20 cellular contexts compared by ENCODE assay signal in genomic region chr1:164610528-164611222, GRCh38. TPM values are rescaled to one million over a fixed set of nuclear protein-coding genes. Genes with fewer than 3 reads are reported as not detected.
DNase-seq lines count a peak whose midpoint lies in the region; ATAC-seq, FAIRE-seq and TF ChIP-seq lines count a peak whose summit lies in the region.
"Had no signal": no experiment of that assay in that cellular context is flagged by ENCODE, and none has a peak within 500 bp of the region (broad histone marks: within the 10 kb centered on the region; RNA-seq: fewer than 3 reads in every experiment).

No MANE protein-coding gene starts in this region.

- in situ Hi-C loops in GM13976 (cut with MboI; ENCODE audit: low sequenced_read_pairs, unreplicated experiment): no loop called here

- no peak overlapping the region for H3K4ac ChIP-seq in H1 (replicated peaks; ENCODE audit: insufficient read length, low read depth, low read length)

- H3K56ac ChIP-seq in H1 (replicated peaks; ENCODE audit: insufficient read length, low read depth, low read length): no peak overlapping the region

- no peaks in the 10 kb centered on the region for H3K9me3 ChIP-seq in H1 (ENCODE audit: insufficient read depth in 2 of 2, low read depth in 1 of 2, low read length in 1 of 2)
- no peaks in the 10 kb centered on the region for H3K9me3 ChIP-seq in subcutaneous abdominal adipose tissue (ENCODE audit: control insufficient read depth in 5 of 5, low read length in 5 of 5)

- H3K4me3 Mint-ChIP-seq in mesothelial cell of epicardium: peak overlapping the region; percentile 9
- H3K4me3 Mint-ChIP-seq: activated naive CD4-positive, alpha-beta T cell treated with anti-CD3 and anti-CD28 coated beads, Interleukin-2, amount 50 U/mL, for 24 hours; central memory CD8-positive, alpha-beta T cell had no signal

- TF ChIP-seq RAD21 in H1 (IDR thresholded peaks at IDR 0.05 in 1 of 2, conservative IDR thresholded peaks at IDR 0.05 in 1 of 2; ENCODE audit: low read depth in 2 of 2, low read length in 2 of 2): no peak

- no peak overlapping the region for H2BK120ac ChIP-seq in H1 (replicated peaks; ENCODE audit: low read depth, low read length)

- H2BK5ac ChIP-seq in H1 (ENCODE audit: low read depth, low read length): no peak overlapping the region

- 91% methylated on average over 3 of the region's 3 CpGs; no CpG with 5 or more reads in 1 of the 2 experiments for WGBS in H1 (ENCODE audit: extremely low coverage in 1 of 2, insufficient coverage in 1 of 2, insufficient read length in 1 of 2, insufficient replicate concordance in 2 of 2, low coverage in 1 of 2, low lambda C conversion rate in 2 of 2, missing lambda C conversion rate in 1 of 2), 2 experiments

- H2AK5ac ChIP-seq in H1 (ENCODE audit: low read depth, low read length): peak overlapping the region; percentile 66

- H2BK15ac ChIP-seq in H1 (ENCODE audit: low read length): 0 out of 2 replicates have a peak overlapping the region, but pooled peaks have one; percentile 3

- H3K79me1 ChIP-seq in H1 (ENCODE audit: low read depth, low read length): peaks cover 5% of the 10 kb centered on the region

- H3K23ac ChIP-seq in H1 (ENCODE audit: insufficient read length): no peak overlapping the region

- ATAC-seq in GM18868 (IDR thresholded peaks at IDR 0.05; ENCODE audit: unreplicated experiment): no peak
- no peak for ATAC-seq in GM19463 (IDR thresholded peaks at IDR 0.05; ENCODE audit: unreplicated experiment)

- TF ChIP-seq EP300 in H1 (IDR thresholded peaks at IDR 0.05; ENCODE audit: borderline replicate concordance in 1 of 2, low read depth in 2 of 2, low read length in 2 of 2): no peak

- no peak overlapping the region; the same call in 1 of the 2 replicates for H3K18ac ChIP-seq in H1 (ENCODE audit: extremely low read depth, low read length)

- no peak overlapping the region for H2BK12ac ChIP-seq in H1 (ENCODE audit: low read depth, low read length)

- H3K4me2 ChIP-seq in H1 (ENCODE audit: insufficient read depth in 1 of 2, low read depth in 2 of 2, low read length in 2 of 2): no peak overlapping the region; a peak in 1 of 4 replicates

- peaks cover 96% of the 10 kb centered on the region for H3K4me1 Mint-ChIP-seq in mesothelial cell of epicardium
- H3K4me1 Mint-ChIP-seq: activated naive CD4-positive, alpha-beta T cell treated with anti-CD3 and anti-CD28 coated beads, Interleukin-2, amount 50 U/mL, for 24 hours; central memory CD8-positive, alpha-beta T cell had no signal

- no peak overlapping the region for H2AFZ ChIP-seq in H1 (ENCODE audit: low read length)

- no peaks in the 10 kb centered on the region; the same call in none of the 2 replicates for H3K23me2 ChIP-seq in H1 (ENCODE audit: low read depth, low read length)

- H4K8ac ChIP-seq in H1 (ENCODE audit: extremely low read depth, insufficient read depth, low read length): no peak overlapping the region

- no peak overlapping the region for H4K91ac ChIP-seq in H1 (replicated peaks; ENCODE audit: insufficient read length, low read length)

- H3K9ac ChIP-seq in H1 (replicated peaks in 1 of 4; ENCODE audit: extremely low read depth in 1 of 4, low read depth in 3 of 4, low read length in 3 of 4): no peak overlapping the region
- peak overlapping the region in 2 of 5 donors; percentile 33 to 48 for H3K9ac ChIP-seq in subcutaneous abdominal adipose tissue (ENCODE audit: low read length in 5 of 5)

- H3K36me3 ChIP-seq in H1 (ENCODE audit: control insufficient read depth in 2 of 4, insufficient read depth in 4 of 4, low read length in 3 of 4) (no peaks in the 10 kb centered on the region; a peak in 1 of 8 replicates), subcutaneous abdominal adipose tissue (ENCODE audit: control insufficient read depth in 5 of 5, insufficient read depth in 5 of 5, low read length in 5 of 5) (peaks cover 0 to 3% (median 0%) of the 10 kb centered on the region in 5 donors)

- peak overlapping the region; percentile 97 for H3K27ac Mint-ChIP-seq in mesothelial cell of epicardium
- H3K27ac Mint-ChIP-seq: activated naive CD4-positive, alpha-beta T cell treated with anti-CD3 and anti-CD28 coated beads, Interleukin-2, amount 50 U/mL, for 24 hours had no signal

- no peak for FAIRE-seq in H1 (lab: Jason Lieb, UNC)
- FAIRE-seq: endothelial cell of umbilical vein had no signal

- no peak overlapping the region for H3K14ac ChIP-seq in H1 (ENCODE audit: insufficient read length)

- CTCF ChIA-PET in H1 (lab: Charles Lee; ENCODE audit: partially characterized antibody): interaction anchor here (0.9 to 2.2 kb wide), 3 partner anchors 12 to 100 kb away, joined by 3 to 9 read pairs (median 5); no protein-coding TSS in a partner anchor

- H3K4me1 ChIP-seq in H1 (replicated peaks in 1 of 4; ENCODE audit: control insufficient read depth in 3 of 4, insufficient read depth in 4 of 4, low read length in 3 of 4) (peaks cover 20 to 60% (median 46%) of the 10 kb centered on the region in 4 experiments), subcutaneous abdominal adipose tissue (ENCODE audit: control insufficient read depth in 5 of 5, insufficient read depth in 5 of 5, low read length in 5 of 5) (peaks cover 2 to 54% (median 48%) of the 10 kb centered on the region in 5 donors)

- peaks cover 28 to 30% of the 10 kb centered on the region in 2 experiments for H4K20me1 ChIP-seq in H1 (replicated peaks in 1 of 2; ENCODE audit: control insufficient read depth in 1 of 2, insufficient read depth in 2 of 2, low read length in 2 of 2)

- H2BK20ac ChIP-seq in H1 (ENCODE audit: low read length): no peak overlapping the region

- TF ChIP-seq POLR2A in H1 (IDR thresholded peaks at IDR 0.05; ENCODE audit: control extremely low read depth in 1 of 2, low read depth in 2 of 2, low read length in 2 of 2): no peak

- DNase-seq in NCI-H446 (lab: John Stamatoyannopoulos, UW) (peak; percentile 11 to 61), H1 (ENCODE audit: low read depth in 1 of 2, low spot score in 2 of 2) (no peak), mesothelial cell of epicardium (ENCODE audit: low spot score in 2 of 2, unreplicated experiment in 2 of 2) (no peak), GM13976 (ENCODE audit: low spot score) (no peak)
- no peak for DNase-seq in activated naive CD4-positive, alpha-beta T cell treated with Interleukin-2 at 50 U/mL for 16 hours
- DNase-seq: activated CD8-positive, alpha-beta memory T cell treated with anti-CD3 and anti-CD28 coated beads, Interleukin-2, amount 50 U/mL, for 4 hours; AML-193; KBM-7; kidney glomerular epithelial cell; NCI-H1436; NCI-H524; PC-3; stimulated activated CD4-positive, alpha-beta T cell treated with anti-CD3 and anti-CD28 coated beads, Interleukin-4, amount 100 ng/mL, for 4 hours; stimulated activated naive CD4-positive, alpha-beta T cell had no signal

- TF ChIP-seq CTCF in H1 (IDR thresholded peaks at IDR 0.05; ENCODE audit: control extremely low read depth in 1 of 3, insufficient read depth in 1 of 3, low read depth in 1 of 3, low read length in 3 of 3) (no peak), mesothelial cell of epicardium (IDR thresholded peaks at IDR 0.05; ENCODE audit: unreplicated experiment) (no peak), GM13976 (IDR thresholded peaks at IDR 0.05; ENCODE audit: borderline replicate concordance, control extremely low read depth, extremely low read depth, insufficient read depth, missing control alignments) (no peak)

- H3K27me3 ChIP-seq in H1 (replicated peaks in 1 of 4; ENCODE audit: control insufficient read depth in 3 of 4, extremely low read depth in 1 of 4, insufficient read depth in 3 of 4, low read length in 3 of 4) (no peaks in the 10 kb centered on the region), subcutaneous abdominal adipose tissue (ENCODE audit: control insufficient read depth in 5 of 5, insufficient read depth in 4 of 5, low read length in 5 of 5) (no peaks in the 10 kb centered on the region)

- no peak overlapping the region for H3K27ac ChIP-seq in H1 (ENCODE audit: low read depth, low read length)
- peak overlapping the region; percentile 10 for H3K27ac ChIP-seq in subcutaneous abdominal adipose tissue (ENCODE audit: low read depth, low read length)

- POLR2A ChIA-PET in H1 (lab: Charles Lee; ENCODE audit: partially characterized antibody): interaction anchor here (0.6 to 2.9 kb wide), 3 partner anchors 8 to 193 kb away, joined by 4 to 15 read pairs (median 7); no protein-coding TSS in a partner anchor

- H3K36me3 Mint-ChIP-seq in mesothelial cell of epicardium: peaks cover 12% of the 10 kb centered on the region
- H3K36me3 Mint-ChIP-seq: activated naive CD4-positive, alpha-beta T cell treated with anti-CD3 and anti-CD28 coated beads, Interleukin-2, amount 50 U/mL, for 24 hours had no signal

- H4K5ac ChIP-seq in H1 (ENCODE audit: insufficient read length, low read depth, low read length): no peak overlapping the region

- peaks cover 16 to 97% of the 10 kb centered on the region in 2 experiments for H3K79me2 ChIP-seq in H1 (ENCODE audit: control insufficient read depth in 1 of 2, insufficient read depth in 2 of 2, low read length in 2 of 2)

- H3K27me3 Mint-ChIP-seq in mesothelial cell of epicardium (ENCODE audit: low read depth): no peaks in the 10 kb centered on the region
- H3K27me3 Mint-ChIP-seq: activated naive CD4-positive, alpha-beta T cell treated with anti-CD3 and anti-CD28 coated beads, Interleukin-2, amount 50 U/mL, for 24 hours; central memory CD8-positive, alpha-beta T cell had no signal

- no peaks in the 10 kb centered on the region for H3K9me3 Mint-ChIP-seq in mesothelial cell of epicardium
- H3K9me3 Mint-ChIP-seq: activated naive CD4-positive, alpha-beta T cell treated with anti-CD3 and anti-CD28 coated beads, Interleukin-2, amount 50 U/mL, for 24 hours; central memory CD8-positive, alpha-beta T cell had no signal

- H3K4me3 ChIP-seq in H1 (ENCODE audit: extremely low read depth in 1 of 4, insufficient read depth in 2 of 4, low read depth in 3 of 4, low read length in 4 of 4): no peak overlapping the region
- no peak overlapping the region for H3K4me3 ChIP-seq in subcutaneous abdominal adipose tissue (ENCODE audit: low read depth in 1 of 5, low read length in 5 of 5)

TF ChIP-seq in H1, 55 proteins besides CTCF, POLR2A, EP300 and RAD21:
- no peak for TF ChIP-seq RBBP5 (IDR thresholded peaks at IDR 0.05; ENCODE audit: borderline replicate concordance, low read depth, low read length)
- TF ChIP-seq TAF1 (IDR thresholded peaks at IDR 0.05; ENCODE audit: low read depth, low read length): no peak
- TF ChIP-seq CBX5 (IDR thresholded peaks at IDR 0.05; ENCODE audit: low read depth, low read length): no peak

RNA-seq across cellular contexts. Expression of gene PBX1, which starts 51.7 kb away (rescaled TPM):
- total RNA-seq in H1 (2021; fragmentation: NEBNext Ultra II Directional; extraction: Animal tissue kit (Norgen Biotek cat#: 25700)): 118 and 124 TPM in 2 replicates
- 80.1 and 87.4 TPM in 2 replicates for polyA plus RNA-seq in H1 (2011; rRNA removed)
- 74.1 TPM for polyA plus RNA-seq in H1 (2011; cell fraction: cytosol; rRNA removed)
- polyA plus RNA-seq in H1 (2011; cell fraction: nucleus; rRNA removed): 95.6 TPM
- 77.4 to 111 TPM (median 91.6 TPM) in 4 replicates for polyA plus RNA-seq in H1 (2012, experiment 1 of 2)
- 28.4 TPM for polyA plus RNA-seq in H1 (2012, experiment 2 of 2)
- polyA plus RNA-seq in H1 (2013, experiment 1 of 2): 54.3 TPM
- 50.2 TPM for polyA plus RNA-seq in H1 (2013, experiment 2 of 2)
- 219 and 238 TPM in 2 replicates for polyA minus RNA-seq in H1 (2011; rRNA and poly(A)+ RNA removed)
- 79.4 TPM for polyA minus RNA-seq in H1 (2011; cell fraction: cytosol; rRNA and poly(A)+ RNA removed)
- polyA minus RNA-seq in H1 (2011; cell fraction: nucleus; rRNA and poly(A)+ RNA removed): 225 TPM
- total RNA-seq in mesothelial cell of epicardium: 699 to 723 TPM (median 719 TPM) in 3 replicates

Comparison
In these comparisons a context has a peak if more than half of its experiments do, and no peak if none do; other contexts are left out.
1. DNase-seq: peak in NCI-H446 (2 of 2); none in H1 (0 of 2), mesothelial cell of epicardium (0 of 2), GM13976 (single experiment) and activated naive CD4-positive, alpha-beta T cell treated with Interleukin-2 at 50 U/mL for 16 hours (single experiment).